8 cellular contexts compared by ENCODE assay signal in the genomic region with DNA sequence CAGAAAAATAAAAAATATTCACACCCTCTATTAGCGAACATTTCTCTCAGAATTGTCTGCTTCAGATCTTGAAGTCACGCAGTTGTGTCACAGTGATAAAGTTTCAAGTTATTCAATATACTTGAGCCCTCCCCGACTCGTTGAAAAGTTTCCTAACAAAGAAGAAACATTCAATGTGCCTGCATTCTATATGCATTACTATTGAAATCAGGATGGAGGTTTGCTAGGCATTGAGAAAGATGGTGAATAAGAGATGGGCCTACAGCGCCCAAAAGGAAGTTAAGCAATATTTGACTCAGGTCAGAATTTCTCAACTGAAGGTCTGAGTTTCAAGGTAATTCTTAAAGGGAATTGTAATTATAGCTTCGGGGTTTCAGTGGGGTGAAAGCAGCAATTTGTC. TPM values are rescaled to one million over a fixed set of nuclear protein-coding genes. Genes with fewer than 3 reads are reported as not detected.
DNase-seq lines count a peak whose midpoint lies in the region; ATAC-seq, FAIRE-seq and TF ChIP-seq lines count a peak whose summit lies in the region.

No MANE protein-coding gene starts in this region.

- no peaks in the 10 kb centered on the region for H3K9me3 ChIP-seq in thyroid gland

- H3K4me1 Mint-ChIP-seq in activated T-cell treated with anti-CD3 and anti-CD28 coated beads, Interleukin-2, amount 50 U/mL, for 24 hours (ENCODE audit: low read depth) = peaks cover 31% of the 10 kb centered on the region
- H3K4me1 Mint-ChIP-seq in activated T-cell treated with anti-CD3 and anti-CD28 coated beads, Interleukin-2, amount 50 U/mL, for 4 hours (ENCODE audit: low read depth) = peaks cover 27% of the 10 kb centered on the region
- H3K4me1 Mint-ChIP-seq in activated B cell treated with CpG ODN at 0.5 μM for 24 hours = peaks cover 14% of the 10 kb centered on the region
- H3K4me1 Mint-ChIP-seq in type B pancreatic cell (ENCODE audit: unreplicated experiment) = peaks cover 8% of the 10 kb centered on the region

- CTCF ChIA-PET in activated B cell treated with CpG ODN at 0.5 μM for 24 hours (lab: Charles Lee) = interaction anchor here (0.6 to 1.7 kb wide), 5 partner anchors 28 to 372 kb away, joined by 3 to 6 read pairs (median 4); a partner anchor contains a TSS

- peaks cover 35% of the 10 kb centered on the region for H3K36me3 Mint-ChIP-seq in activated T-cell treated with anti-CD3 and anti-CD28 coated beads, Interleukin-2, amount 50 U/mL, for 24 hours (ENCODE audit: low read depth)
- H3K36me3 Mint-ChIP-seq in activated T-cell treated with anti-CD3 and anti-CD28 coated beads, Interleukin-2, amount 50 U/mL, for 4 hours (ENCODE audit: insufficient read depth) = peaks cover 10% of the 10 kb centered on the region
- H3K36me3 Mint-ChIP-seq in activated B cell treated with CpG ODN at 0.5 μM for 24 hours (ENCODE audit: low read depth) (peaks cover 46% of the 10 kb centered on the region), type B pancreatic cell (no peaks in the 10 kb centered on the region)

- TF ChIP-seq CTCF in activated B cell treated with CpG ODN at 0.5 μM for 24 hours (IDR thresholded peaks at IDR 0.05) = no peak
- no peak for TF ChIP-seq CTCF in type B pancreatic cell (conservative IDR thresholded peaks at IDR 0.05)
- no peak for TF ChIP-seq CTCF in thyroid gland (IDR thresholded peaks at IDR 0.05)

- H3K4me3 ChIP-seq in thyroid gland (replicated peaks in 1 of 3) = no peak overlapping the region

- peak overlapping the region in 1 of 3 donors; percentile 47 for H3K27ac ChIP-seq in thyroid gland

- TF ChIP-seq POLR2A in thyroid gland (IDR thresholded peaks at IDR 0.05) = no peak

- H3K27ac Mint-ChIP-seq in activated T-cell treated with anti-CD3 and anti-CD28 coated beads, Interleukin-2, amount 50 U/mL, for 24 hours = peak overlapping the region; percentile 34
- H3K27ac Mint-ChIP-seq in activated B cell treated with CpG ODN at 0.5 μM for 24 hours (peak overlapping the region; percentile 46), type B pancreatic cell (peak overlapping the region; percentile 64)

- H3K27me3 ChIP-seq in thyroid gland = no peaks in the 10 kb centered on the region

- no peaks in the 10 kb centered on the region for H3K9me3 Mint-ChIP-seq in activated T-cell treated with anti-CD3 and anti-CD28 coated beads, Interleukin-2, amount 50 U/mL, for 24 hours
- H3K9me3 Mint-ChIP-seq in activated T-cell treated with anti-CD3 and anti-CD28 coated beads, Interleukin-2, amount 50 U/mL, for 4 hours = no peaks in the 10 kb centered on the region
- H3K9me3 Mint-ChIP-seq in activated B cell treated with CpG ODN at 0.5 μM for 24 hours (no peaks in the 10 kb centered on the region), type B pancreatic cell (no peaks in the 10 kb centered on the region)

- no peak for ATAC-seq in activated T-cell treated with anti-CD3 and anti-CD28 coated beads, Interleukin-2, amount 50 U/mL, for 4 hours
- ATAC-seq in activated B cell treated with CpG ODN at 0.5 μM for 24 hours (ENCODE audit: low read depth) (no peak), HG03442 (IDR thresholded peaks at IDR 0.05; ENCODE audit: unreplicated experiment) (no peak)

- no peak overlapping the region for H3K4me3 Mint-ChIP-seq in activated T-cell treated with anti-CD3 and anti-CD28 coated beads, Interleukin-2, amount 50 U/mL, for 24 hours
- no peak overlapping the region for H3K4me3 Mint-ChIP-seq in activated T-cell treated with anti-CD3 and anti-CD28 coated beads, Interleukin-2, amount 50 U/mL, for 4 hours
- H3K4me3 Mint-ChIP-seq in activated B cell treated with CpG ODN at 0.5 μM for 24 hours = no peak overlapping the region
- no peak overlapping the region for H3K4me3 Mint-ChIP-seq in type B pancreatic cell

- 41 to 53% methylated on average over 6 of the region's 6 CpGs for WGBS in thyroid gland, 2 donors

- H3K4me1 ChIP-seq in thyroid gland = peaks cover 0 to 5% of the 10 kb centered on the region in 2 donors

- peak; percentile 62 for FAIRE-seq in islet of Langerhans (lab: Jason Lieb, UNC)

- intact Hi-C loops in activated B cell treated with CpG ODN at 0.5 μM for 24 hours (cut with micrococcal nuclease) = loop anchor here (2.0 kb wide), 1 partner anchor 194 kb away; no protein-coding TSS in a partner anchor
- intact Hi-C loops in thyroid gland (cut with DNase I) = loop anchor here (5.0 kb wide), 1 partner anchor 373 kb away; no protein-coding TSS in a partner anchor

- POLR2A ChIA-PET in activated B cell treated with CpG ODN at 0.5 μM for 24 hours (lab: Charles Lee) = interaction anchor here (0.6 to 1.0 kb wide), 3 partner anchors 28 to 75 kb away, joined by 3 to 5 read pairs (median 3); a partner anchor contains a TSS

- no peaks in the 10 kb centered on the region for H3K36me3 ChIP-seq in thyroid gland

- H3K27me3 Mint-ChIP-seq in activated T-cell treated with anti-CD3 and anti-CD28 coated beads, Interleukin-2, amount 50 U/mL, for 24 hours = peaks cover 49% of the 10 kb centered on the region
- H3K27me3 Mint-ChIP-seq in activated T-cell treated with anti-CD3 and anti-CD28 coated beads, Interleukin-2, amount 50 U/mL, for 4 hours (ENCODE audit: low read depth) = no peaks in the 10 kb centered on the region
- no peaks in the 10 kb centered on the region for H3K27me3 Mint-ChIP-seq in activated B cell treated with CpG ODN at 0.5 μM for 24 hours
- no peaks in the 10 kb centered on the region for H3K27me3 Mint-ChIP-seq in type B pancreatic cell

- no peak for DNase-seq in activated T-cell treated with anti-CD3 and anti-CD28 coated beads, Interleukin-2, amount 50 U/mL, for 24 hours
- no peak for DNase-seq in activated T-cell treated with anti-CD3 and anti-CD28 coated beads, Interleukin-2, amount 50 U/mL, for 4 hours
- DNase-seq in activated B cell treated with CpG ODN at 0.5 μM for 24 hours = no peak
- no peak for DNase-seq in type B pancreatic cell (ENCODE audit: extremely low spot score, unreplicated experiment)
- DNase-seq in HuH-7.5 (ENCODE audit: low spot score) = no peak
- no peak for DNase-seq in thyroid gland

RNA-seq across cellular contexts. Expression of a gene that starts 6.1 kb away (rescaled TPM):
- total RNA-seq in activated T-cell treated with anti-CD3 and anti-CD28 coated beads, Interleukin-2, amount 50 U/mL, for 4 hours = 1 to 10 TPM; 1.4 to 2.2 (median 1.4) TPM
- 5.1 and 5.9 TPM in 2 replicates for total RNA-seq in activated B cell treated with CpG ODN at 0.5 μM for 24 hours
- total RNA-seq in type B pancreatic cell (ENCODE audit: low replicate concordance) = 2.7 and 4.6 TPM in 2 replicates
- 1 to 10 TPM; 4.5 to 8.6 (median 6.4) TPM for total RNA-seq in thyroid gland

RNA-seq across cellular contexts. Expression of a gene that starts 29.9 kb away (rescaled TPM):
- total RNA-seq in activated T-cell treated with anti-CD3 and anti-CD28 coated beads, Interleukin-2, amount 50 U/mL, for 4 hours = 10 to 100 TPM; 11.8 to 17.8 (median 17.3) TPM
- total RNA-seq in activated B cell treated with CpG ODN at 0.5 μM for 24 hours (26.1 and 27.7 TPM in 2 replicates), type B pancreatic cell (ENCODE audit: low replicate concordance) (26.4 and 43.3 TPM in 2 replicates), thyroid gland (10 to 100 TPM; 29.5 to 47.0 (median 36.0) TPM)
